Comparison of ENCODE assay signal across 26 cellular contexts in genomic region chr6:42225419-42225818, GRCh38. TPM values are rescaled to one million over a fixed set of nuclear protein-coding genes. Genes with fewer than 3 reads are reported as not detected.
DNase-seq lines count a peak whose midpoint lies in the region; ATAC-seq and TF ChIP-seq lines count a peak whose summit lies in the region.
"Had no signal": no experiment of that assay in that cellular context is flagged by ENCODE, and none has a peak within 500 bp of the region (broad histone marks: within the 10 kb centered on the region; RNA-seq: fewer than 3 reads in every experiment).

No MANE protein-coding gene starts in this region.

- H3K9me3 ChIP-seq in GM23248 (ENCODE audit: low read depth) (no peaks in the 10 kb centered on the region), RWPE2 (ENCODE audit: severe bottlenecking) (no peaks in the 10 kb centered on the region), heart right ventricle (no peaks in the 10 kb centered on the region)
- H3K9me3 ChIP-seq: lower lobe of right lung, ovary, upper lobe of right lung had no signal

- H2AFZ ChIP-seq in GM23248: no peak overlapping the region
- H2AFZ ChIP-seq: GM23338 had no signal

- ATAC-seq in RWPE2 (ENCODE audit: low read depth): no peak
- ATAC-seq in heart right ventricle: no peak
- ATAC-seq in GM18907 (IDR thresholded peaks at IDR 0.05; ENCODE audit: unreplicated experiment): no peak
- ATAC-seq: activated naive CD4-positive, alpha-beta T cell treated with anti-CD3 and anti-CD28 coated beads, Interleukin-2, amount 50 U/mL, for 72 hours; activated T-helper 17 cell treated with anti-CD3 and anti-CD28 coated beads, Interleukin-2, amount 50 U/mL, for 72 hours; GM23338; lower lobe of right lung; upper lobe of right lung had no signal

- no peak overlapping the region for H3K9ac ChIP-seq in GM23248

- WGBS in GM23248 (ENCODE audit: low coverage in 1 of 2, low lambda C conversion rate in 2 of 2, missing lambda C conversion rate in 2 of 2), 2 experiments: 96 to 97% methylated on average over 4 of the region's 4 CpGs
- WGBS in heart right ventricle, 2 donors: 42 to 46% methylated on average over 4 of the region's 4 CpGs

- H3K4me3 ChIP-seq in GM23248: no peak overlapping the region
- no peak overlapping the region for H3K4me3 ChIP-seq in RWPE2 (ENCODE audit: severe bottlenecking)
- H3K4me3 ChIP-seq in heart right ventricle: no peak overlapping the region
- H3K4me3 ChIP-seq: dorsolateral prefrontal cortex, GM23338, lower lobe of right lung, ovary, upper lobe of right lung had no signal

- no peaks in the 10 kb centered on the region for H3K36me3 ChIP-seq in GM23248 (ENCODE audit: low read depth)
- peaks cover 14% of the 10 kb centered on the region for H3K36me3 ChIP-seq in RWPE2 (ENCODE audit: low read depth)
- H3K36me3 ChIP-seq in heart right ventricle: peaks cover 0 to 28% (median 0%) of the 10 kb centered on the region in 9 donors
- H3K36me3 ChIP-seq: ovary, upper lobe of right lung had no signal

- intact Hi-C loops in heart right ventricle (cut with DNase I): loop anchor here in 2 of 10 donors (10.0 kb wide), 2 partner anchors 309 to 319 kb away; no protein-coding TSS in a partner anchor

- H3K9me2 ChIP-seq in GM23248 (ENCODE audit: insufficient read depth): no peaks in the 10 kb centered on the region

- H3K4me2 ChIP-seq in GM23248 (ENCODE audit: unreplicated experiment): no peak overlapping the region
- H3K4me2 ChIP-seq: GM23338 had no signal

- in situ Hi-C loops in GM23248 (cut with MboI): no loop called here

- no peak for TF ChIP-seq CTCF in RWPE2 (IDR thresholded peaks at IDR 0.05; ENCODE audit: poor library complexity, severe bottlenecking)
- no peak for TF ChIP-seq CTCF in heart right ventricle (IDR thresholded peaks at IDR 0.05)

- peaks cover 32% of the 10 kb centered on the region for H3F3A ChIP-seq in GM23248 (ENCODE audit: insufficient read depth)

- peak overlapping the region; percentile 90 for H3K27ac ChIP-seq in GM23248
- peak overlapping the region; percentile 99 for H3K27ac ChIP-seq in RWPE2 (ENCODE audit: poor library complexity, severe bottlenecking)
- H3K27ac ChIP-seq in epithelial cell of prostate: peak overlapping the region; percentile 98
- H3K27ac ChIP-seq in heart right ventricle: no peak overlapping the region
- H3K27ac ChIP-seq: lower lobe of right lung, ovary, upper lobe of right lung had no signal

- DNase-seq in GM23248: no peak
- DNase-seq in RWPE2 (ENCODE audit: low spot score): no peak
- DNase-seq in epithelial cell of prostate (ENCODE audit: low read depth, low spot score): no peak
- DNase-seq in anterior cingulate cortex (lab: John Stamatoyannopoulos, UW): no peak
- DNase-seq in heart right ventricle: no peak
- DNase-seq in islet precursor cell: no peak
- DNase-seq: activated CD4-positive, alpha-beta memory T cell treated with anti-CD3 and anti-CD28 coated beads for 36 hours; activated CD8-positive, alpha-beta memory T cell treated with anti-CD3 and anti-CD28 coated beads, Interleukin-2, amount 50 U/mL, for 4 hours; CD4-positive, alpha-beta memory T cell; central memory CD4-positive, alpha-beta T cell; dorsolateral prefrontal cortex; glutamatergic neuron; lower lobe of right lung; NCI-H1092; NCI-H187 treated with DMSO at 0.1 percent for 48 hours; NCI-H2171 treated with DMSO at 0.1 percent for 48 hours; NCI-H510A treated with DMSO at 0.1 percent for 48 hours; NK-92 treated with Interleukin-12 subunit alpha and Interleukin-12 subunit beta, amount 100 ng/mL, for 24 hours; ovary; small intestine; T-helper 1 cell; upper lobe of right lung had no signal

- no peaks in the 10 kb centered on the region for H3K79me2 ChIP-seq in GM23248 (ENCODE audit: insufficient read depth)

- H3K27me3 ChIP-seq in GM23248 (replicated peaks; ENCODE audit: insufficient read depth) (no peaks in the 10 kb centered on the region), RWPE2 (ENCODE audit: insufficient read depth, poor library complexity, severe bottlenecking) (no peaks in the 10 kb centered on the region), heart right ventricle (no peaks in the 10 kb centered on the region)
- H3K27me3 ChIP-seq: dorsolateral prefrontal cortex, ovary, upper lobe of right lung had no signal

- H3K4me1 ChIP-seq in GM23248 (ENCODE audit: insufficient read depth): peaks cover 35% of the 10 kb centered on the region
- H3K4me1 ChIP-seq in RWPE2 (ENCODE audit: insufficient read depth, poor library complexity, severe bottlenecking): peaks cover 63% of the 10 kb centered on the region
- peaks cover 0 to 15% (median 0%) of the 10 kb centered on the region in 9 donors for H3K4me1 ChIP-seq in heart right ventricle
- H3K4me1 ChIP-seq: upper lobe of right lung had no signal

- no peaks in the 10 kb centered on the region for H4K20me1 ChIP-seq in GM23248 (ENCODE audit: insufficient read depth)

RNA-seq across cellular contexts. Expression of gene MRPS10, which starts 7.8 kb away (rescaled TPM):
- 79.8 and 82.1 TPM in 2 replicates for total RNA-seq in GM23248 (2014; rRNA removed; shearing (Covaris generic))
- polyA plus RNA-seq in GM23248 (2016; fragmentation: Nextera tagmentation; extraction: Ambion mirVana) (60.6 and 65.1 TPM in 2 replicates), heart right ventricle (10 to 100 TPM; 22.6 to 30.7 TPM)
- total RNA-seq in heart right ventricle: 10 to 100 TPM; 47.4 to 82.1 (median 63.1) TPM

RNA-seq across cellular contexts. Expression of gene GUCA1B, which starts 30.7 kb away (rescaled TPM):
- 0.22 and 1.3 TPM in 2 replicates for total RNA-seq in GM23248 (2014; rRNA removed; shearing (Covaris generic))
- not detected in 2 replicates for polyA plus RNA-seq in GM23248 (2016; fragmentation: Nextera tagmentation; extraction: Ambion mirVana)
- 1 to 10 TPM in 8 of 10 donors, under 1 TPM in 2; 0.34 to 2.8 (median 1.9) TPM for total RNA-seq in heart right ventricle
- polyA plus RNA-seq in heart right ventricle: under 1 TPM; 0.28 to 0.59 TPM
- polyA plus RNA-seq: GM23338 had no signal

RNA-seq across cellular contexts. Expression of gene GUCA1A, which starts 52.3 kb away (rescaled TPM):
- not detected in 2 replicates for total RNA-seq in GM23248 (2014; rRNA removed; shearing (Covaris generic))
- polyA plus RNA-seq in GM23248 (2016; fragmentation: Nextera tagmentation; extraction: Ambion mirVana): not detected in 2 replicates
- total RNA-seq in heart right ventricle: not detected
- polyA plus RNA-seq in heart right ventricle: not detected
- total RNA-seq: activated CD4-positive, alpha-beta memory T cell treated with anti-CD3 and anti-CD28 coated beads for 36 hours; CD4-positive, alpha-beta memory T cell; lower lobe of right lung; ovary; upper lobe of right lung had no signal
- polyA plus RNA-seq: CD4-positive, alpha-beta memory T cell had no signal

Comparison
In these comparisons a context has a peak if more than half of its experiments do, and no peak if none do; other contexts are left out.
1. H3K27ac ChIP-seq: peak in GM23248 (single experiment), RWPE2 (single experiment) and epithelial cell of prostate (single experiment); none in heart right ventricle (0 of 10).